1 cellular context compared by ENCODE assay signal in the genomic region with DNA sequence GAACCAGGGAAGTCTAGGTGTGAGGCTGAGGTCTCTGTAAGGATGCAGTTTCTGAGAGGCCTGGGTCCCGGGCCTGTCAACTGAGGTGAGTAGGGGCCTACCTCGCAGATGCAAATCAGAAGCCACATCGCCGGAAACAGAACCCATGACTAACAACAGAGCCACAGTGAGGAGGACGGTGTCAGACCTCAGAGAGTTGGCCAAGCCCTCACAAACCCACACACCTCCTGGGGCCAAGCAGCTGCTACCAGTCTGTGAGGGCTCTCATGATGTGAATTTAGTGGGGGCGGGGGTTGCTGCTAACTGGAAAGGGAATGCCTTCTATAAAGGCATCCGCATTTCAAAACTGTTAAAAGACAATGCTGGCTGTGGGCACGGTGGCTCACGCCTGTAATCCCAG.
TF ChIP-seq lines count a peak whose summit lies in the region.

No MANE protein-coding gene starts in this region.

TF ChIP-seq in H1, 55 proteins besides CTCF, POLR2A, EP300 and RAD21 (continued from another document):
- TF ChIP-seq CTBP2 (IDR thresholded peaks at IDR 0.05; ENCODE audit: borderline replicate concordance, insufficient read depth, insufficient read length, low read length) (no peak), GTF2F1 (IDR thresholded peaks at IDR 0.05; ENCODE audit: borderline replicate concordance, low read depth, low read length) (no peak), NANOG (IDR thresholded peaks at IDR 0.05; ENCODE audit: insufficient read depth, low read depth, low read length, poor library complexity, severe bottlenecking) (no peak), BRCA1 (IDR thresholded peaks at IDR 0.05; ENCODE audit: low read depth, low read length) (no peak), FOSL1 (IDR thresholded peaks at IDR 0.05; ENCODE audit: insufficient read depth, low read depth, low read length) (no peak), CEBPB (IDR thresholded peaks at IDR 0.05; ENCODE audit: low read depth, low read length) (no peak), RBBP5 (IDR thresholded peaks at IDR 0.05; ENCODE audit: borderline replicate concordance, low read depth, low read length) (no peak), ASH2L (IDR thresholded peaks at IDR 0.05; ENCODE audit: low read length) (no peak), SUZ12 (IDR thresholded peaks at IDR 0.05; ENCODE audit: low read length) (no peak)
- TF ChIP-seq, protein P1, sequence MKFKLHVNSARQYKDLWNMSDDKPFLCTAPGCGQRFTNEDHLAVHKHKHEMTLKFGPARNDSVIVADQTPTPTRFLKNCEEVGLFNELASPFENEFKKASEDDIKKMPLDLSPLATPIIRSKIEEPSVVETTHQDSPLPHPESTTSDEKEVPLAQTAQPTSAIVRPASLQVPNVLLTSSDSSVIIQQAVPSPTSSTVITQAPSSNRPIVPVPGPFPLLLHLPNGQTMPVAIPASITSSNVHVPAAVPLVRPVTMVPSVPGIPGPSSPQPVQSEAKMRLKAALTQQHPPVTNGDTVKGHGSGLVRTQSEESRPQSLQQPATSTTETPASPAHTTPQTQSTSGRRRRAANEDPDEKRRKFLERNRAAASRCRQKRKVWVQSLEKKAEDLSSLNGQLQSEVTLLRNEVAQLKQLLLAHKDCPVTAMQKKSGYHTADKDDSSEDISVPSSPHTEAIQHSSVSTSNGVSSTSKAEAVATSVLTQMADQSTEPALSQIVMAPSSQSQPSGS (IDR thresholded peaks at IDR 0.05; ENCODE audit: low read length), result no peak
TF ChIP-seq in H1: peak in this region for 0.
